In genomic region chr20:47784256-47784598, GRCh38 we compare ENCODE assay signal across 8 cellular contexts. TPM values are rescaled to one million over a fixed set of nuclear protein-coding genes. Genes with fewer than 3 reads are reported as not detected.
DNase-seq lines count a peak whose midpoint lies in the region; ATAC-seq and TF ChIP-seq lines count a peak whose summit lies in the region.

No MANE protein-coding gene starts in this region.

- H3K9me3 ChIP-seq in SJCRH30 (replicated peaks): no peaks in the 10 kb centered on the region

- H3K4me1 Mint-ChIP-seq in progenitor cell of endocrine pancreas (ENCODE audit: low read depth): peaks cover 27% of the 10 kb centered on the region
- peaks cover 8% of the 10 kb centered on the region for H3K4me1 Mint-ChIP-seq in stimulated activated effector memory CD8-positive, alpha-beta T cell treated with anti-CD3 and anti-CD28 coated beads, Interleukin-12 subunit alpha, Interleukin-12 subunit beta, amount 100 ng/mL, for 72 hours

- peak overlapping the region; percentile 78 for H3K4me3 Mint-ChIP-seq in progenitor cell of endocrine pancreas (ENCODE audit: low read depth)
- H3K4me3 Mint-ChIP-seq in stimulated activated effector memory CD8-positive, alpha-beta T cell treated with anti-CD3 and anti-CD28 coated beads, Interleukin-12 subunit alpha, Interleukin-12 subunit beta, amount 100 ng/mL, for 72 hours: no peak overlapping the region

- H3K4me1 ChIP-seq in SJCRH30: peaks cover 14% of the 10 kb centered on the region

- H3K4me3 ChIP-seq in SJCRH30 (peak overlapping the region; percentile 78), foreskin fibroblast (ENCODE audit: low read depth in 1 of 2, low read length in 2 of 2) (peak overlapping the region; percentile 61 to 71)

- no peak for TF ChIP-seq CTCF in GM10266 (IDR thresholded peaks at IDR 0.05; ENCODE audit: control insufficient read depth, insufficient read depth, low read depth, missing control alignments)
- no peak for TF ChIP-seq CTCF in foreskin fibroblast (IDR thresholded peaks at IDR 0.05; ENCODE audit: low read depth, low read length)
- no peak for TF ChIP-seq CTCF in progenitor cell of endocrine pancreas (IDR thresholded peaks at IDR 0.05; ENCODE audit: unreplicated experiment)

- peak overlapping the region; percentile 77 for H3K27ac Mint-ChIP-seq in progenitor cell of endocrine pancreas
- no peak overlapping the region for H3K27ac Mint-ChIP-seq in stimulated activated effector memory CD8-positive, alpha-beta T cell treated with anti-CD3 and anti-CD28 coated beads, Interleukin-12 subunit alpha, Interleukin-12 subunit beta, amount 100 ng/mL, for 72 hours

- H3K27ac ChIP-seq in SJCRH30: peak overlapping the region; percentile 46; the same call in 1 of the 2 replicates

- no peaks in the 10 kb centered on the region for H3K27me3 ChIP-seq in SJCRH30

- H3K9me3 Mint-ChIP-seq in progenitor cell of endocrine pancreas (ENCODE audit: low read depth): no peaks in the 10 kb centered on the region
- H3K9me3 Mint-ChIP-seq in stimulated activated effector memory CD8-positive, alpha-beta T cell treated with anti-CD3 and anti-CD28 coated beads, Interleukin-12 subunit alpha, Interleukin-12 subunit beta, amount 100 ng/mL, for 72 hours: no peaks in the 10 kb centered on the region

- H3K36me3 ChIP-seq in SJCRH30: no peaks in the 10 kb centered on the region; the same call in 1 of the 2 replicates

- H3K36me3 Mint-ChIP-seq in progenitor cell of endocrine pancreas (ENCODE audit: insufficient read depth): peaks cover 1% of the 10 kb centered on the region
- no peaks in the 10 kb centered on the region for H3K36me3 Mint-ChIP-seq in stimulated activated effector memory CD8-positive, alpha-beta T cell treated with anti-CD3 and anti-CD28 coated beads, Interleukin-12 subunit alpha, Interleukin-12 subunit beta, amount 100 ng/mL, for 72 hours

- no peak for ATAC-seq in stimulated activated effector memory CD8-positive, alpha-beta T cell treated with anti-CD3 and anti-CD28 coated beads, Interleukin-12 subunit alpha, Interleukin-12 subunit beta, amount 100 ng/mL, for 72 hours

- DNase-seq in GM10266 (ENCODE audit: extremely low spot score) (peak; percentile 33), SJCRH30 (no peak), foreskin fibroblast (no peak), progenitor cell of endocrine pancreas (ENCODE audit: low spot score, unreplicated experiment) (no peak), inferior parietal cortex (ENCODE audit: extremely low spot score) (no peak), NCI-H1930 (lab: John Stamatoyannopoulos, UW) (no peak), cerebellar nuclear complex (lab: John Stamatoyannopoulos, UW) (no peak)
- no peak for DNase-seq in stimulated activated effector memory CD8-positive, alpha-beta T cell treated with anti-CD3 and anti-CD28 coated beads, Interleukin-12 subunit alpha, Interleukin-12 subunit beta, amount 100 ng/mL, for 72 hours (ENCODE audit: low spot score in 2 of 2)

- peaks cover 10% of the 10 kb centered on the region for H3K27me3 Mint-ChIP-seq in progenitor cell of endocrine pancreas

RNA-seq across cellular contexts. Expression of gene SULF2, which starts 1.1 kb away (rescaled TPM):
- total RNA-seq in SJCRH30 (2014; rRNA removed; shearing (Covaris generic)): 122 and 127 TPM in 2 replicates
- total RNA-seq in progenitor cell of endocrine pancreas: 94.5 and 104 TPM in 2 replicates
